Comparison of ENCODE assay signal across 8 cellular contexts in the genomic region with DNA sequence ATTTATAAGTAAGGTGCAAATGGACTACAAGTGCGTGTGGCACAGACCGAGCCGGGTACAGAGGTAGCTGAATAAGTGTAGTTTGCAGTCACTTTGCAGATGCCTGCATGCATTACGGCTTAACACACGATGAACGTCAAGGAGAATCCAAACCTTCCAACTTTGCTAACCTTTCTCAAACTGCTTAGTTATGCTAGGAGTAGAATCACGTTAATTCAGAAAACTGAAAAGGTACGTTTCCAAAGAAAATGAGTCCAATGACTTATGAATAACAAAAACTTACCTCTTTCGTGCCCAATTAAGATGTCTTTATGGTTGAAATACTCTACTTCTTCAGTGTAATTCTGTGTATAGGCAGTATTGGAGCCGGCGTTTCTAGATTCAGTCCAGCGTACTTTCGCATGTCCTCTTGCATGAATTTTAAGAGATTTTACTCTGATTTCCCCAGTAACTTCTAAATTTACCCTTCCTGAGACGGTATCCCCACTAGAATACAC. TPM values are rescaled to one million over a fixed set of nuclear protein-coding genes. Genes with fewer than 3 reads are reported as not detected.
A peak's percentile ranks its signal among the peaks of the same experiment; 100 is the strongest.
DNase-seq lines count a peak whose midpoint lies in the region; ATAC-seq and TF ChIP-seq lines count a peak whose summit lies in the region.

No MANE protein-coding gene starts in this region.

- ATAC-seq in stimulated activated memory B cell treated with anti-CD40 and anti-IgM and Interleukin-4, amounts not matched to agents 10 μg/mL and 1 μg/mL and 100 μg/mL, for 72 hours, result no peak
- no peak for ATAC-seq in GM21381 (IDR thresholded peaks at IDR 0.05; ENCODE audit: unreplicated experiment)

- peak overlapping the region; percentile 98 to 100 (median 100) for H3K27ac Mint-ChIP-seq in IgD-negative memory B cell
- peak overlapping the region; percentile 97 for H3K27ac Mint-ChIP-seq in stimulated activated memory B cell treated with anti-CD40 and anti-IgM and Interleukin-4, amounts not matched to agents 10 μg/mL and 1 μg/mL and 100 μg/mL, for 72 hours

- H3K4me3 ChIP-seq in SK-N-MC, result peak overlapping the region; percentile 86
- H3K4me3 ChIP-seq in cardiac fibroblast (replicated peaks in 1 of 2; ENCODE audit: low read depth in 2 of 2, low read length in 2 of 2), result peak overlapping the region; percentile 80 to 84

- TF ChIP-seq CTCF in cardiac fibroblast (IDR thresholded peaks at IDR 0.05; ENCODE audit: low read depth, low read length) (no peak), RWPE1 (conservative IDR thresholded peaks at IDR 0.05; ENCODE audit: low read depth) (no peak)

- no peaks in the 10 kb centered on the region for H3K9me3 ChIP-seq in SK-N-MC (ENCODE audit: low read depth, low read length)

- peaks cover 4% of the 10 kb centered on the region for H3K36me3 Mint-ChIP-seq in IgD-negative memory B cell
- H3K36me3 Mint-ChIP-seq in stimulated activated memory B cell treated with anti-CD40 and anti-IgM and Interleukin-4, amounts not matched to agents 10 μg/mL and 1 μg/mL and 100 μg/mL, for 72 hours, result no peaks in the 10 kb centered on the region

- H3K9ac ChIP-seq in SK-N-MC (ENCODE audit: insufficient read length), result peak overlapping the region; percentile 91

- DNase-seq in COLO668 (lab: John Stamatoyannopoulos, UW; ENCODE audit: unreplicated experiment), result peak; percentile 5
- no peak for DNase-seq in SK-N-MC (ENCODE audit: low read depth, low spot score)
- peak in 1 of 2 donors; percentile 66 for DNase-seq in cardiac fibroblast (ENCODE audit: low read depth in 2 of 2)
- peak; percentile 78 for DNase-seq in left kidney (ENCODE audit: low read depth, low spot score)
- DNase-seq in RWPE1 (ENCODE audit: low spot score), result no peak

- H3K4me1 Mint-ChIP-seq in IgD-negative memory B cell, result peaks cover 23 to 27% (median 26%) of the 10 kb centered on the region in 3 donors
- H3K4me1 Mint-ChIP-seq in stimulated activated memory B cell treated with anti-CD40 and anti-IgM and Interleukin-4, amounts not matched to agents 10 μg/mL and 1 μg/mL and 100 μg/mL, for 72 hours, result peaks cover 17% of the 10 kb centered on the region

- H3K9me3 Mint-ChIP-seq in IgD-negative memory B cell, result no peaks in the 10 kb centered on the region
- no peaks in the 10 kb centered on the region for H3K9me3 Mint-ChIP-seq in stimulated activated memory B cell treated with anti-CD40 and anti-IgM and Interleukin-4, amounts not matched to agents 10 μg/mL and 1 μg/mL and 100 μg/mL, for 72 hours

- H3K27ac ChIP-seq in SK-N-MC (peak overlapping the region; percentile 93), RWPE1 (no peak overlapping the region)

- H3K4me3 Mint-ChIP-seq in IgD-negative memory B cell, result peak overlapping the region; percentile 93 to 100 (median 97)
- H3K4me3 Mint-ChIP-seq in stimulated activated memory B cell treated with anti-CD40 and anti-IgM and Interleukin-4, amounts not matched to agents 10 μg/mL and 1 μg/mL and 100 μg/mL, for 72 hours, result peak overlapping the region; percentile 96

- H3K27me3 Mint-ChIP-seq in IgD-negative memory B cell, result no peaks in the 10 kb centered on the region
- no peaks in the 10 kb centered on the region for H3K27me3 Mint-ChIP-seq in stimulated activated memory B cell treated with anti-CD40 and anti-IgM and Interleukin-4, amounts not matched to agents 10 μg/mL and 1 μg/mL and 100 μg/mL, for 72 hours

- CTCF ChIA-PET in RWPE1 (lab: Yijun Ruan, JAX), result interaction anchor here (0.7 to 0.8 kb wide), 2 partner anchors 517 to 1992 kb away, joined by 4 read pairs; no protein-coding TSS in a partner anchor

- peaks cover 14% of the 10 kb centered on the region for H3K36me3 ChIP-seq in SK-N-MC (ENCODE audit: insufficient read depth, low read length)

- POLR2A ChIA-PET in RWPE1 (lab: Yijun Ruan, JAX; ENCODE audit: low non-redundant PET), result interaction anchor here (0.6 to 1.0 kb wide), 4 partner anchors 23 to 450 kb away, joined by 3 to 4 read pairs (median 3); no protein-coding TSS in a partner anchor

RNA-seq across cellular contexts. Expression of a gene that starts 0.5 kb away (rescaled TPM):
- polyA plus RNA-seq in IgD-negative memory B cell, result 79.2 TPM

Comparison
In these comparisons a context has a peak if more than half of its experiments do, and no peak if none do; other contexts are left out.
1. DNase-seq: peak in COLO668 (single experiment) and left kidney (single experiment); none in SK-N-MC (single experiment) and RWPE1 (single experiment).